Comparison of ENCODE assay signal across 11 cellular contexts in the genomic region with DNA sequence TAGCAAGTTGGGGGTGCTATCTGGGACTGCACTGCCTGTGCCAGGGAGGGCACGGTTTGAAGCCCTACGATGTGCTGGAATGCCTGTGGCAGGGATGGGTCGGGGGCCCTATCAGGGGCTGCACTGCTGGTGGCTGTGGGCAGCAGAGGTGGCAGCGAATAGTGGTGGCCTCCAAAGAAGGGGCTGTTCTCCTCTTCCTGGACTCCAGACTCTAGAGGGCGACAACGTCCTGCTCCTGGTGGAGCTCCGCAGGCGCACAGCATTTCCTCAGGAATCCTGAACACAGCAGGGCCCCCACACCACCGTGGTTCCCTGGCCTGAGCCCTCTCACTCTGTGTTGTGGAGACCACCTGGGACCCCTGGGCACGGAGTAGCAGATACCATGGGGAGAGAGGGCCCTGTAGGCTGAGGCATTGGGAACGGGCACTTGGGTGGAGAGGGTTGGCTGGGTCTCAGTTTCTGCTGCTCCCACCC.
DNase-seq lines count a peak whose midpoint lies in the region; ATAC-seq and TF ChIP-seq lines count a peak whose summit lies in the region.
"Had no signal": no experiment of that assay in that cellular context is flagged by ENCODE, and none has a peak within 500 bp of the region (broad histone marks: within the 10 kb centered on the region; RNA-seq: fewer than 3 reads in every experiment).

No MANE protein-coding gene starts in this region.

- H3K36me3 ChIP-seq in PC-3 (ENCODE audit: low read depth, low read length) (no peaks in the 10 kb centered on the region), thoracic aorta (no peaks in the 10 kb centered on the region)

- peak; percentile 7 for DNase-seq in activated CD8-positive, alpha-beta T cell treated with anti-CD3 and anti-CD28 coated beads for 36 hours
- no peak for DNase-seq in activated CD8-positive, alpha-beta T cell treated with anti-CD3 and anti-CD28 coated beads, Interleukin-2, amount 10 ng/mL, durations not matched to agents 7 days and 5 days
- DNase-seq in PC-3 (peak; percentile 78), glutamatergic neuron (peak; percentile 40), thoracic aorta (ENCODE audit: low spot score) (no peak), NCI-H1436 treated with DMSO at 0.1 percent for 48 hours (lab: John Stamatoyannopoulos, UW) (no peak), C1 segment of cervical spinal cord (lab: John Stamatoyannopoulos, UW) (no peak)
- DNase-seq: CD8-positive, alpha-beta T cell; MV-4-11; naive thymus-derived CD4-positive, alpha-beta T cell had no signal

- H3K27me3 ChIP-seq in PC-3 (ENCODE audit: low read length) (no peaks in the 10 kb centered on the region), thoracic aorta (replicated peaks; ENCODE audit: insufficient read depth) (no peaks in the 10 kb centered on the region)

- peak overlapping the region; percentile 66 for H3K9ac ChIP-seq in PC-3 (ENCODE audit: low read length)

- peak overlapping the region; percentile 30; the same call in 1 of the 2 replicates for H3K27ac ChIP-seq in PC-3 (ENCODE audit: low read length)
- H3K27ac ChIP-seq in thoracic aorta = no peak overlapping the region

- H3K4me2 ChIP-seq in PC-3 (ENCODE audit: low read length) = peak overlapping the region; percentile 59

- no peak for ATAC-seq in activated CD8-positive, alpha-beta T cell treated with anti-CD3 and anti-CD28 coated beads for 36 hours
- no peak for ATAC-seq in activated CD8-positive, alpha-beta T cell treated with anti-CD3 and anti-CD28 coated beads, Interleukin-2, amount 10 ng/mL, durations not matched to agents 7 days and 5 days
- ATAC-seq in PC-3 = peak; percentile 80
- no peak for ATAC-seq in thoracic aorta (ENCODE audit: insufficient number of reproducible peaks, low FRiP score, low read depth)
- no peak for ATAC-seq in stimulated activated memory B cell treated with anti-CD40 and anti-IgM and Interleukin-4, amounts not matched to agents 10 μg/mL and 1 μg/mL and 100 μg/mL, for 72 hours
- ATAC-seq: CD8-positive, alpha-beta T cell; naive thymus-derived CD4-positive, alpha-beta T cell had no signal

- H3K36me3 Mint-ChIP-seq in activated CD8-positive, alpha-beta T cell treated with anti-CD3 and anti-CD28 coated beads for 36 hours (ENCODE audit: low read depth) = no peaks in the 10 kb centered on the region
- no peaks in the 10 kb centered on the region for H3K36me3 Mint-ChIP-seq in activated CD8-positive, alpha-beta T cell treated with anti-CD3 and anti-CD28 coated beads, Interleukin-2, amount 10 ng/mL, durations not matched to agents 7 days and 5 days (ENCODE audit: low read depth)
- peaks cover 12% of the 10 kb centered on the region for H3K36me3 Mint-ChIP-seq in glutamatergic neuron (ENCODE audit: unreplicated experiment)
- H3K36me3 Mint-ChIP-seq in stimulated activated memory B cell treated with anti-CD40 and anti-IgM and Interleukin-4, amounts not matched to agents 10 μg/mL and 1 μg/mL and 100 μg/mL, for 72 hours = peaks cover 16% of the 10 kb centered on the region
- H3K36me3 Mint-ChIP-seq: CD8-positive, alpha-beta T cell had no signal

- H3K9me3 ChIP-seq in PC-3 (ENCODE audit: low read length) (no peaks in the 10 kb centered on the region), thoracic aorta (no peaks in the 10 kb centered on the region)

- H3K4me1 ChIP-seq in PC-3 (ENCODE audit: insufficient read depth, low read length) = peaks cover 23% of the 10 kb centered on the region
- H3K4me1 ChIP-seq in thoracic aorta (ENCODE audit: control insufficient read depth in 1 of 2, low read depth in 2 of 2) = no peaks in the 10 kb centered on the region

- POLR2A ChIA-PET in activated CD8-positive, alpha-beta T cell treated with anti-CD3 and anti-CD28 coated beads for 36 hours (lab: Charles Lee) = no interaction called here
- POLR2A ChIA-PET in activated CD8-positive, alpha-beta T cell treated with anti-CD3 and anti-CD28 coated beads, Interleukin-2, amount 10 ng/mL, durations not matched to agents 7 days and 5 days (lab: Charles Lee) = no interaction called here
- POLR2A ChIA-PET in PC-3 (lab: Charles Lee; ENCODE audit: unreplicated experiment) = no interaction called here

- no peaks in the 10 kb centered on the region for H3K9me2 ChIP-seq in PC-3 (replicated peaks; ENCODE audit: low read length)

- peak overlapping the region; percentile 53 for H2AFZ ChIP-seq in PC-3 (ENCODE audit: low read length)

- TF ChIP-seq CTCF in activated CD8-positive, alpha-beta T cell treated with anti-CD3 and anti-CD28 coated beads for 36 hours (IDR thresholded peaks at IDR 0.05) = no peak
- peak; percentile 77 for TF ChIP-seq CTCF in PC-3 (conservative IDR thresholded peaks at IDR 0.05; ENCODE audit: low read depth, low read length)
- TF ChIP-seq CTCF in glutamatergic neuron (IDR thresholded peaks at IDR 0.05; ENCODE audit: partially characterized antibody, unreplicated experiment) = no peak
- TF ChIP-seq CTCF in thoracic aorta (IDR thresholded peaks at IDR 0.05) = peak; percentile 12

- peak overlapping the region; percentile 60 for H3K4me3 ChIP-seq in PC-3 (ENCODE audit: low read length)
- H3K4me3 ChIP-seq in thoracic aorta = no peak overlapping the region

- no peaks in the 10 kb centered on the region for H4K20me1 ChIP-seq in PC-3 (ENCODE audit: low read length)

- H3K27ac Mint-ChIP-seq in activated CD8-positive, alpha-beta T cell treated with anti-CD3 and anti-CD28 coated beads for 36 hours = no peak overlapping the region
- H3K27ac Mint-ChIP-seq in activated CD8-positive, alpha-beta T cell treated with anti-CD3 and anti-CD28 coated beads, Interleukin-2, amount 10 ng/mL, durations not matched to agents 7 days and 5 days = no peak overlapping the region
- no peak overlapping the region for H3K27ac Mint-ChIP-seq in glutamatergic neuron (ENCODE audit: unreplicated experiment)
- no peak overlapping the region for H3K27ac Mint-ChIP-seq in stimulated activated memory B cell treated with anti-CD40 and anti-IgM and Interleukin-4, amounts not matched to agents 10 μg/mL and 1 μg/mL and 100 μg/mL, for 72 hours
- H3K27ac Mint-ChIP-seq: CD8-positive, alpha-beta T cell had no signal

- intact Hi-C loops in activated CD8-positive, alpha-beta T cell treated with anti-CD3 and anti-CD28 coated beads for 36 hours (cut with micrococcal nuclease) = no loop called here
- intact Hi-C loops in PC-3 (cut with micrococcal nuclease) = loop anchor here (1.0 to 5.0 kb wide), 4 partner anchors 37 to 249 kb away; no protein-coding TSS in a partner anchor

- CTCF ChIA-PET in activated CD8-positive, alpha-beta T cell treated with anti-CD3 and anti-CD28 coated beads for 36 hours (lab: Charles Lee) = interaction anchor here (1.1 kb wide), 1 partner anchor 188 kb away, joined by 3 read pairs; no protein-coding TSS in a partner anchor
- CTCF ChIA-PET in activated CD8-positive, alpha-beta T cell treated with anti-CD3 and anti-CD28 coated beads, Interleukin-2, amount 10 ng/mL, durations not matched to agents 7 days and 5 days (lab: Charles Lee) = no interaction called here
- CTCF ChIA-PET in PC-3 (lab: Charles Lee) = interaction anchor here (0.6 to 1.0 kb wide), 3 partner anchors 148 to 248 kb away, joined by 3 to 4 read pairs (median 3); no protein-coding TSS in a partner anchor

- no peaks in the 10 kb centered on the region for H3K79me2 ChIP-seq in PC-3 (ENCODE audit: low read length)

- BruUV-seq in PC-3 (replicated peaks; lab: Mats Ljungman, UMichigan) = no TSS peak

- H3K4me1 Mint-ChIP-seq in activated CD8-positive, alpha-beta T cell treated with anti-CD3 and anti-CD28 coated beads for 36 hours (ENCODE audit: low read depth) = peaks cover 8% of the 10 kb centered on the region
- peaks cover 2% of the 10 kb centered on the region for H3K4me1 Mint-ChIP-seq in activated CD8-positive, alpha-beta T cell treated with anti-CD3 and anti-CD28 coated beads, Interleukin-2, amount 10 ng/mL, durations not matched to agents 7 days and 5 days (ENCODE audit: low read depth)
- H3K4me1 Mint-ChIP-seq in glutamatergic neuron (ENCODE audit: low read depth, unreplicated experiment) = peaks cover 8% of the 10 kb centered on the region
- H3K4me1 Mint-ChIP-seq in stimulated activated memory B cell treated with anti-CD40 and anti-IgM and Interleukin-4, amounts not matched to agents 10 μg/mL and 1 μg/mL and 100 μg/mL, for 72 hours = no peaks in the 10 kb centered on the region

- H3F3A ChIP-seq in PC-3 (ENCODE audit: low read length, unreplicated experiment) = no peaks in the 10 kb centered on the region

- no peak overlapping the region for H3K4me3 Mint-ChIP-seq in activated CD8-positive, alpha-beta T cell treated with anti-CD3 and anti-CD28 coated beads for 36 hours
- H3K4me3 Mint-ChIP-seq in activated CD8-positive, alpha-beta T cell treated with anti-CD3 and anti-CD28 coated beads, Interleukin-2, amount 10 ng/mL, durations not matched to agents 7 days and 5 days = no peak overlapping the region
- no peak overlapping the region for H3K4me3 Mint-ChIP-seq in glutamatergic neuron (ENCODE audit: unreplicated experiment)
- no peak overlapping the region for H3K4me3 Mint-ChIP-seq in stimulated activated memory B cell treated with anti-CD40 and anti-IgM and Interleukin-4, amounts not matched to agents 10 μg/mL and 1 μg/mL and 100 μg/mL, for 72 hours
- H3K4me3 Mint-ChIP-seq: CD8-positive, alpha-beta T cell; naive thymus-derived CD4-positive, alpha-beta T cell had no signal

- H3K9me3 Mint-ChIP-seq in activated CD8-positive, alpha-beta T cell treated with anti-CD3 and anti-CD28 coated beads for 36 hours = no peaks in the 10 kb centered on the region
- H3K9me3 Mint-ChIP-seq in activated CD8-positive, alpha-beta T cell treated with anti-CD3 and anti-CD28 coated beads, Interleukin-2, amount 10 ng/mL, durations not matched to agents 7 days and 5 days (ENCODE audit: insufficient read depth) = no peaks in the 10 kb centered on the region
- peaks cover 9% of the 10 kb centered on the region for H3K9me3 Mint-ChIP-seq in glutamatergic neuron (ENCODE audit: unreplicated experiment)
- H3K9me3 Mint-ChIP-seq in stimulated activated memory B cell treated with anti-CD40 and anti-IgM and Interleukin-4, amounts not matched to agents 10 μg/mL and 1 μg/mL and 100 μg/mL, for 72 hours = peaks cover 19% of the 10 kb centered on the region

- peaks cover 2% of the 10 kb centered on the region for H3K27me3 Mint-ChIP-seq in activated CD8-positive, alpha-beta T cell treated with anti-CD3 and anti-CD28 coated beads for 36 hours
- peaks cover 23% of the 10 kb centered on the region for H3K27me3 Mint-ChIP-seq in activated CD8-positive, alpha-beta T cell treated with anti-CD3 and anti-CD28 coated beads, Interleukin-2, amount 10 ng/mL, durations not matched to agents 7 days and 5 days (ENCODE audit: low read depth)
- H3K27me3 Mint-ChIP-seq in glutamatergic neuron (ENCODE audit: unreplicated experiment) = peaks cover 5% of the 10 kb centered on the region
- H3K27me3 Mint-ChIP-seq in stimulated activated memory B cell treated with anti-CD40 and anti-IgM and Interleukin-4, amounts not matched to agents 10 μg/mL and 1 μg/mL and 100 μg/mL, for 72 hours = peaks cover 22% of the 10 kb centered on the region

Comparison
In these comparisons a context has a peak if more than half of its experiments do, and no peak if none do; other contexts are left out.
1. DNase-seq: peak in activated CD8-positive, alpha-beta T cell treated with anti-CD3 and anti-CD28 coated beads for 36 hours (single experiment), PC-3 (single experiment) and glutamatergic neuron (single experiment); none in activated CD8-positive, alpha-beta T cell treated with anti-CD3 and anti-CD28 coated beads, Interleukin-2, amount 10 ng/mL, durations not matched to agents 7 days and 5 days (single experiment), thoracic aorta (single experiment), NCI-H1436 treated with DMSO at 0.1 percent for 48 hours (single experiment) and C1 segment of cervical spinal cord (0 of 14).
2. CTCF ChIP-seq: peak in PC-3 (single experiment) and thoracic aorta (single experiment); none in activated CD8-positive, alpha-beta T cell treated with anti-CD3 and anti-CD28 coated beads for 36 hours (single experiment) and glutamatergic neuron (single experiment).